22 cellular contexts compared by ENCODE assay signal in the genomic region with DNA sequence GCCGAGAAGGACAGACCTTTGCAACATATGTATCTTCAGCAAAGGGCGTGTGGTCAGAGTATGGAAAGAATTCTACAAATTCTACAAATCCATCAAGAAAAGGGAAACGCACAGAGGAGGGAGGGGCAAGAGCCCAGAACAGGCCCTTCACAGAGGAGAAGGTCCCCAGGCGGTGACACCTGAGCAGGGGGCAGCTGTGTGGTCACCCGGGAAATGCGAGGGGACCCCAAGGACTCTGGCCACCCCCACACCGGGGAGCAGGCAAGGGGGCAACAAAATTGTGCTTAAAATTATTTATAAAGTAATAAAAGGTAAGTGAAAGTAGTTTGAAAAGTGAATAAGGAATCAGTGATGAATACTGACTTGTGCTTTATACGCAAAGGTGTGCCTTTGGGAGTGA. TPM values are rescaled to one million over a fixed set of nuclear protein-coding genes. Genes with fewer than 3 reads are reported as not detected.
A peak's percentile ranks its signal among the peaks of the same experiment; 100 is the strongest.
DNase-seq lines count a peak whose midpoint lies in the region; ATAC-seq and TF ChIP-seq lines count a peak whose summit lies in the region.
"Had no signal": no experiment of that assay in that cellular context is flagged by ENCODE, and none has a peak within 500 bp of the region (broad histone marks: within the 10 kb centered on the region; RNA-seq: fewer than 3 reads in every experiment).

No MANE protein-coding gene starts in this region.

- DNase-seq in natural killer cell (no peak), mesothelial cell of epicardium (ENCODE audit: low spot score in 2 of 2, unreplicated experiment in 2 of 2) (no peak), NCI-H446 (lab: John Stamatoyannopoulos, UW) (no peak), activated gamma-delta T cell (lab: John Stamatoyannopoulos, UW) (no peak), kidney tubule cell (ENCODE audit: low spot score) (no peak)
- no peak for DNase-seq in natural killer cell treated with Interleukin-12 subunit alpha and Interleukin-12 subunit beta and Interleukin-15 and Interleukin-18, amount 100 ng/mL, for 72 hours (ENCODE audit: low spot score)
- DNase-seq: activated CD4-positive, alpha-beta T cell treated with anti-CD3 and anti-CD28 coated beads, Interleukin-2, amount 50 U/mL, for 4 hours; activated CD8-positive, alpha-beta memory T cell treated with anti-CD3 and anti-CD28 coated beads, Interleukin-2, amount 10 ng/mL, durations not matched to agents 7 days and 5 days; activated naive CD4-positive, alpha-beta T cell; activated T-cell treated with anti-CD3 and anti-CD28 coated beads, Interleukin-2, amount 50 U/mL, for 4 hours; body of pancreas; H9; hypothalamus; NCI-H2107; NCI-H748 treated with DMSO at 0.1 percent for 48 hours; RPMI8226 had no signal

- H3K27me3 Mint-ChIP-seq in natural killer cell (ENCODE audit: low read depth in 2 of 2): no peaks in the 10 kb centered on the region
- no peaks in the 10 kb centered on the region for H3K27me3 Mint-ChIP-seq in natural killer cell treated with Interleukin-12 subunit alpha and Interleukin-12 subunit beta and Interleukin-15 and Interleukin-18, amount 100 ng/mL, for 72 hours
- H3K27me3 Mint-ChIP-seq in activated T-helper 17 cell treated with anti-CD3 and anti-CD28 coated beads, Interleukin-2, amount 50 U/mL, for 72 hours: no peaks in the 10 kb centered on the region
- no peaks in the 10 kb centered on the region for H3K27me3 Mint-ChIP-seq in mesothelial cell of epicardium (ENCODE audit: low read depth)
- H3K27me3 Mint-ChIP-seq: activated CD8-positive, alpha-beta memory T cell treated with anti-CD3 and anti-CD28 coated beads, Interleukin-2, amount 10 ng/mL, durations not matched to agents 7 days and 5 days; memory B cell had no signal

- H3K4me3 Mint-ChIP-seq in natural killer cell: no peak overlapping the region
- H3K4me3 Mint-ChIP-seq in natural killer cell treated with Interleukin-12 subunit alpha and Interleukin-12 subunit beta and Interleukin-15 and Interleukin-18, amount 100 ng/mL, for 72 hours: no peak overlapping the region
- no peak overlapping the region for H3K4me3 Mint-ChIP-seq in activated T-helper 17 cell treated with anti-CD3 and anti-CD28 coated beads, Interleukin-2, amount 50 U/mL, for 72 hours
- no peak overlapping the region for H3K4me3 Mint-ChIP-seq in mesothelial cell of epicardium
- H3K4me3 Mint-ChIP-seq: activated CD8-positive, alpha-beta memory T cell treated with anti-CD3 and anti-CD28 coated beads, Interleukin-2, amount 10 ng/mL, durations not matched to agents 7 days and 5 days; activated T-cell treated with anti-CD3 and anti-CD28 coated beads, Interleukin-2, amount 50 U/mL, for 4 hours; H9; memory B cell; T-helper 1 cell treated with Interleukin-12 subunit alpha and Interleukin-12 subunit beta and Interleukin-4 antibody, amounts not matched to agents 30 μg/mL and 1 μg/mL, for 36 hours had no signal

- H3K9me3 Mint-ChIP-seq in natural killer cell: no peaks in the 10 kb centered on the region
- H3K9me3 Mint-ChIP-seq in natural killer cell treated with Interleukin-12 subunit alpha and Interleukin-12 subunit beta and Interleukin-15 and Interleukin-18, amount 100 ng/mL, for 72 hours: no peaks in the 10 kb centered on the region
- no peaks in the 10 kb centered on the region for H3K9me3 Mint-ChIP-seq in activated T-helper 17 cell treated with anti-CD3 and anti-CD28 coated beads, Interleukin-2, amount 50 U/mL, for 72 hours
- H3K9me3 Mint-ChIP-seq in mesothelial cell of epicardium: no peaks in the 10 kb centered on the region
- H3K9me3 Mint-ChIP-seq: activated T-cell treated with anti-CD3 and anti-CD28 coated beads, Interleukin-2, amount 50 U/mL, for 4 hours; H9; memory B cell; T-helper 1 cell treated with Interleukin-12 subunit alpha and Interleukin-12 subunit beta and Interleukin-4 antibody, amounts not matched to agents 30 μg/mL and 1 μg/mL, for 36 hours had no signal

- H3K4me1 Mint-ChIP-seq in natural killer cell (peaks cover 32 to 37% of the 10 kb centered on the region in 2 donors), mesothelial cell of epicardium (peaks cover 7% of the 10 kb centered on the region)
- peaks cover 19 to 20% of the 10 kb centered on the region in 2 donors for H3K4me1 Mint-ChIP-seq in natural killer cell treated with Interleukin-12 subunit alpha and Interleukin-12 subunit beta and Interleukin-15 and Interleukin-18, amount 100 ng/mL, for 72 hours (ENCODE audit: low read depth in 2 of 2)
- peaks cover 4% of the 10 kb centered on the region for H3K4me1 Mint-ChIP-seq in activated T-helper 17 cell treated with anti-CD3 and anti-CD28 coated beads, Interleukin-2, amount 50 U/mL, for 72 hours

- TF ChIP-seq CTCF in natural killer cell (IDR thresholded peaks at IDR 0.05): no peak
- no peak for TF ChIP-seq CTCF in mesothelial cell of epicardium (IDR thresholded peaks at IDR 0.05; ENCODE audit: unreplicated experiment)

- intact Hi-C loops in natural killer cell (cut with micrococcal nuclease): no loop called here

- H3K36me3 Mint-ChIP-seq in natural killer cell (no peaks in the 10 kb centered on the region), mesothelial cell of epicardium (peaks cover 2% of the 10 kb centered on the region)
- H3K36me3 Mint-ChIP-seq in natural killer cell treated with Interleukin-12 subunit alpha and Interleukin-12 subunit beta and Interleukin-15 and Interleukin-18, amount 100 ng/mL, for 72 hours: no peaks in the 10 kb centered on the region
- no peaks in the 10 kb centered on the region for H3K36me3 Mint-ChIP-seq in activated T-helper 17 cell treated with anti-CD3 and anti-CD28 coated beads, Interleukin-2, amount 50 U/mL, for 72 hours (ENCODE audit: low read depth)
- H3K36me3 Mint-ChIP-seq: activated CD8-positive, alpha-beta memory T cell treated with anti-CD3 and anti-CD28 coated beads, Interleukin-2, amount 10 ng/mL, durations not matched to agents 7 days and 5 days; memory B cell had no signal

- ATAC-seq in natural killer cell (no peak), HG02970 (IDR thresholded peaks at IDR 0.05; ENCODE audit: low FRiP score, unreplicated experiment) (no peak)
- ATAC-seq in natural killer cell treated with Interleukin-12 subunit alpha and Interleukin-12 subunit beta and Interleukin-15 and Interleukin-18, amount 100 ng/mL, for 72 hours: no peak
- ATAC-seq in activated T-helper 17 cell treated with anti-CD3 and anti-CD28 coated beads, Interleukin-2, amount 50 U/mL, for 72 hours (replicated peaks): no peak
- ATAC-seq: activated CD4-positive, CD25-positive, alpha-beta regulatory T cell treated with anti-CD3 and anti-CD28 coated beads, Interleukin-2, amount 50 U/mL, for 24 hours; activated CD8-positive, alpha-beta memory T cell treated with anti-CD3 and anti-CD28 coated beads, Interleukin-2, amount 10 ng/mL, durations not matched to agents 7 days and 5 days; activated T-cell treated with anti-CD3 and anti-CD28 coated beads, Interleukin-2, amount 50 U/mL, for 4 hours; body of pancreas; left lobe of liver had no signal

- H3K27ac Mint-ChIP-seq in natural killer cell (peak overlapping the region; percentile 5 to 45), mesothelial cell of epicardium (peak overlapping the region; percentile 87)
- no peak overlapping the region for H3K27ac Mint-ChIP-seq in natural killer cell treated with Interleukin-12 subunit alpha and Interleukin-12 subunit beta and Interleukin-15 and Interleukin-18, amount 100 ng/mL, for 72 hours
- H3K27ac Mint-ChIP-seq in activated T-helper 17 cell treated with anti-CD3 and anti-CD28 coated beads, Interleukin-2, amount 50 U/mL, for 72 hours: peak overlapping the region; percentile 29
- H3K27ac Mint-ChIP-seq: activated CD8-positive, alpha-beta memory T cell treated with anti-CD3 and anti-CD28 coated beads, Interleukin-2, amount 10 ng/mL, durations not matched to agents 7 days and 5 days; memory B cell; T-helper 1 cell treated with Interleukin-12 subunit alpha and Interleukin-12 subunit beta and Interleukin-4 antibody, amounts not matched to agents 30 μg/mL and 1 μg/mL, for 36 hours had no signal

RNA-seq across cellular contexts. Expression of a gene that starts 17.6 kb away (rescaled TPM):
- 10 to 100 TPM; 14.5 to 21.6 (median 21.2) TPM for total RNA-seq in natural killer cell
- total RNA-seq in natural killer cell treated with Interleukin-12 subunit alpha and Interleukin-12 subunit beta and Interleukin-15 and Interleukin-18, amount 100 ng/mL, for 72 hours: 10 to 100 TPM; 19.2 to 21.1 TPM
- 1 to 10 TPM; 7.8 to 9.7 TPM for total RNA-seq in activated T-helper 17 cell treated with anti-CD3 and anti-CD28 coated beads, Interleukin-2, amount 50 U/mL, for 72 hours
- 18.4 to 20.0 TPM (median 19.1 TPM) in 3 replicates for total RNA-seq in mesothelial cell of epicardium

RNA-seq across cellular contexts. Expression of a gene that starts 41.2 kb away (rescaled TPM):
- total RNA-seq in natural killer cell (10 to 100 TPM; 19.5 to 34.3 (median 33.6) TPM), mesothelial cell of epicardium (34.2 to 35.3 TPM (median 34.5 TPM) in 3 replicates)
- 10 to 100 TPM; 29.1 to 42.3 TPM for total RNA-seq in natural killer cell treated with Interleukin-12 subunit alpha and Interleukin-12 subunit beta and Interleukin-15 and Interleukin-18, amount 100 ng/mL, for 72 hours
- total RNA-seq in activated T-helper 17 cell treated with anti-CD3 and anti-CD28 coated beads, Interleukin-2, amount 50 U/mL, for 72 hours: 10 to 100 TPM; 28.2 to 37.7 TPM

Comparison
In these comparisons a context has a peak if more than half of its experiments do, and no peak if none do; other contexts are left out.
1. H3K27ac Mint-ChIP-seq: peak in natural killer cell (2 of 2), activated T-helper 17 cell treated with anti-CD3 and anti-CD28 coated beads, Interleukin-2, amount 50 U/mL, for 72 hours (single experiment) and mesothelial cell of epicardium (single experiment); none in natural killer cell treated with Interleukin-12 subunit alpha and Interleukin-12 subunit beta and Interleukin-15 and Interleukin-18, amount 100 ng/mL, for 72 hours (0 of 2).